ENCODE assay signal across 27 cellular contexts in the genomic region with DNA sequence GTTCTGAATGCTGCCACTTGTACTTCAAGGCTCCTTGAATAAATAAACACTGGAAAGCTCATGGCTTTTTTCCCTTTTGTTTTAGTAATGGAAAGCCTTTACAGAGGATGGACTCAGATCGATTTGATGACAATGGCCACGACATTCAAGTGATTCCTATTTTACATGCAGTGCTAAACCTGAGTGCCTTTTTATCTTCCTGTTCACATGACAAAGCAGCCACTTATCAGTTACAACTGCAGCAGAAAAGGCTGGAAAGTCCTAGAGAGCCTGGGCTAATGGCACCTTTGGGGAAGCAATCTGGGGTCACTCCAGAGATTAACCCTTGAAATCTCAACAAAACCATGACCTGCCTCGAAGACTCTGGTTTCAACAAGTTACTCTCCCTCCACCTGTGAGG.
DNase-seq lines count a peak whose midpoint lies in the region; ATAC-seq and TF ChIP-seq lines count a peak whose summit lies in the region.
"Had no signal": no experiment of that assay in that cellular context is flagged by ENCODE, and none has a peak within 500 bp of the region (broad histone marks: within the 10 kb centered on the region; RNA-seq: fewer than 3 reads in every experiment).

No MANE protein-coding gene starts in this region.

- no peaks in the 10 kb centered on the region for H3K27me3 Mint-ChIP-seq in activated T-helper 1 cell treated with anti-CD3 and anti-CD28 coated beads, Interleukin-12 subunit alpha, Interleukin-12 subunit beta, Interleukin-2, Interleukin-4 antibody, amounts not matched to agents 30 ng/mL and 10 ng/mL and 1 ng/mL, durations not matched to agents 14 hours and 24 hours and 36 hours (ENCODE audit: insufficient read depth)
- no peaks in the 10 kb centered on the region for H3K27me3 Mint-ChIP-seq in MCF 10A (ENCODE audit: insufficient read depth, unreplicated experiment)
- H3K27me3 Mint-ChIP-seq: activated B cell treated with CpG ODN at 0.5 μM for 24 hours; activated T-cell treated with anti-CD3 and anti-CD28 coated beads, Interleukin-2, amount 50 U/mL, for 24 hours; CD4-positive, CD25-positive, alpha-beta regulatory T cell had no signal

- POLR2A ChIA-PET in MCF 10A (lab: Yijun Ruan, JAX), result no interaction called here

- no peaks in the 10 kb centered on the region for H3K36me3 Mint-ChIP-seq in activated T-helper 1 cell treated with anti-CD3 and anti-CD28 coated beads, Interleukin-12 subunit alpha, Interleukin-12 subunit beta, Interleukin-2, Interleukin-4 antibody, amounts not matched to agents 30 ng/mL and 10 ng/mL and 1 ng/mL, durations not matched to agents 14 hours and 24 hours and 36 hours (ENCODE audit: low read depth)
- no peaks in the 10 kb centered on the region for H3K36me3 Mint-ChIP-seq in MCF 10A (ENCODE audit: insufficient read depth, unreplicated experiment)
- H3K36me3 Mint-ChIP-seq: CD4-positive, CD25-positive, alpha-beta regulatory T cell had no signal

- CTCF ChIA-PET in MCF 10A (lab: Yijun Ruan, JAX), result no interaction called here

- ATAC-seq in HG03521 (IDR thresholded peaks at IDR 0.05; ENCODE audit: unreplicated experiment), result no peak
- ATAC-seq: A549; gastrocnemius medialis; lower lobe of right lung; naive thymus-derived CD4-positive, alpha-beta T cell; right lobe of liver had no signal

- no peak for TF ChIP-seq CTCF in MCF 10A (IDR thresholded peaks at IDR 0.05; ENCODE audit: unreplicated experiment)

- no peak overlapping the region for H3K27ac Mint-ChIP-seq in activated T-helper 1 cell treated with anti-CD3 and anti-CD28 coated beads, Interleukin-12 subunit alpha, Interleukin-12 subunit beta, Interleukin-2, Interleukin-4 antibody, amounts not matched to agents 30 ng/mL and 10 ng/mL and 1 ng/mL, durations not matched to agents 14 hours and 24 hours and 36 hours
- no peak overlapping the region for H3K27ac Mint-ChIP-seq in MCF 10A (ENCODE audit: low read depth, unreplicated experiment)
- H3K27ac Mint-ChIP-seq: activated B cell treated with CpG ODN at 0.5 μM for 24 hours; activated T-cell treated with anti-CD3 and anti-CD28 coated beads, Interleukin-2, amount 50 U/mL, for 24 hours; CD4-positive, CD25-positive, alpha-beta regulatory T cell; naive thymus-derived CD4-positive, alpha-beta T cell had no signal

- H3K4me1 ChIP-seq in HUES48 (ENCODE audit: control insufficient read depth, insufficient read depth, low read length), result peaks cover 7% of the 10 kb centered on the region; the same call in 1 of the 2 replicates
- H3K4me1 ChIP-seq: A549, gastrocnemius medialis, lower lobe of right lung, prostate gland, right lobe of liver, stomach had no signal

- peak overlapping the region; percentile 51 for H3K27ac ChIP-seq in HUES48 (ENCODE audit: low read depth, low read length)
- H3K27ac ChIP-seq: A549, cardiac muscle cell, gastrocnemius medialis, GM23248, lower lobe of right lung, prostate gland, right lobe of liver, stomach had no signal

- H3K9me3 Mint-ChIP-seq in activated T-helper 1 cell treated with anti-CD3 and anti-CD28 coated beads, Interleukin-12 subunit alpha, Interleukin-12 subunit beta, Interleukin-2, Interleukin-4 antibody, amounts not matched to agents 30 ng/mL and 10 ng/mL and 1 ng/mL, durations not matched to agents 14 hours and 24 hours and 36 hours, result peaks cover 10% of the 10 kb centered on the region
- peaks cover 13% of the 10 kb centered on the region for H3K9me3 Mint-ChIP-seq in MCF 10A (ENCODE audit: unreplicated experiment)

- DNase-seq in DMS153 (lab: John Stamatoyannopoulos, UW) (peak; percentile 95), NCI-H187 treated with DMSO at 0.1 percent for 48 hours (lab: John Stamatoyannopoulos, UW) (peak; percentile 100), NCI-H748 treated with DMSO at 0.1 percent for 48 hours (lab: John Stamatoyannopoulos, UW) (peak; percentile 80), MCF 10A (ENCODE audit: unreplicated experiment) (no peak)
- DNase-seq in activated T-helper 1 cell treated with anti-CD3 and anti-CD28 coated beads, Interleukin-12 subunit alpha, Interleukin-12 subunit beta, Interleukin-2, Interleukin-4 antibody, amounts not matched to agents 30 ng/mL and 10 ng/mL and 1 ng/mL, durations not matched to agents 14 hours and 24 hours and 36 hours (ENCODE audit: low spot score), result no peak
- no peak for DNase-seq in stimulated activated naive CD4-positive, alpha-beta T cell treated with Interleukin-2 at 50 U/mL for 16 hours (lab: John Stamatoyannopoulos, UW)
- DNase-seq: activated B cell treated with CpG ODN at 0.5 μM for 24 hours; activated CD4-positive, alpha-beta T cell treated with anti-CD3 and anti-CD28 coated beads, Interleukin-2, amount 50 U/mL, for 1 hour; activated gamma-delta T cell treated with Interleukin-2 at 50 U/mL for 16 hours; activated T-cell treated with anti-CD3 and anti-CD28 coated beads, Interleukin-2, amount 50 U/mL, for 24 hours; AML-193; CD4-positive, CD25-positive, alpha-beta regulatory T cell; gastrocnemius medialis; GM23248; KBM-7; lower lobe of right lung; naive thymus-derived CD4-positive, alpha-beta T cell; NCI-H1930; NCI-H526 treated with DMSO at 0.1 percent for 48 hours; right lobe of liver; stimulated activated CD8-positive, alpha-beta memory T cell treated with anti-CD3 and anti-CD28 coated beads, Interleukin-4, amount 100 ng/mL, for 48 hours; stomach had no signal

- no peak overlapping the region for H3K4me3 Mint-ChIP-seq in activated T-helper 1 cell treated with anti-CD3 and anti-CD28 coated beads, Interleukin-12 subunit alpha, Interleukin-12 subunit beta, Interleukin-2, Interleukin-4 antibody, amounts not matched to agents 30 ng/mL and 10 ng/mL and 1 ng/mL, durations not matched to agents 14 hours and 24 hours and 36 hours
- no peak overlapping the region for H3K4me3 Mint-ChIP-seq in MCF 10A (ENCODE audit: unreplicated experiment)
- H3K4me3 Mint-ChIP-seq: activated B cell treated with CpG ODN at 0.5 μM for 24 hours; activated T-cell treated with anti-CD3 and anti-CD28 coated beads, Interleukin-2, amount 50 U/mL, for 24 hours; CD4-positive, CD25-positive, alpha-beta regulatory T cell; naive thymus-derived CD4-positive, alpha-beta T cell had no signal

- no peak overlapping the region for H3K4me3 ChIP-seq in HUES48 (ENCODE audit: low read depth, low read length)
- H3K4me3 ChIP-seq: A549, cardiac muscle cell, gastrocnemius medialis, GM23248, lower lobe of right lung, prostate gland, right lobe of liver, stomach had no signal

- intact Hi-C loops in activated T-helper 1 cell treated with anti-CD3 and anti-CD28 coated beads, Interleukin-12 subunit alpha, Interleukin-12 subunit beta, Interleukin-2, Interleukin-4 antibody, amounts not matched to agents 30 ng/mL and 10 ng/mL and 1 ng/mL, durations not matched to agents 14 hours and 24 hours and 36 hours (cut with micrococcal nuclease), result no loop called here
- intact Hi-C loops in MCF 10A (cut with micrococcal nuclease), result no loop called here

- BruUV-seq in MCF 10A (replicated peaks; lab: Mats Ljungman, UMichigan), result no TSS peak

- H3K4me1 Mint-ChIP-seq in activated T-helper 1 cell treated with anti-CD3 and anti-CD28 coated beads, Interleukin-12 subunit alpha, Interleukin-12 subunit beta, Interleukin-2, Interleukin-4 antibody, amounts not matched to agents 30 ng/mL and 10 ng/mL and 1 ng/mL, durations not matched to agents 14 hours and 24 hours and 36 hours (ENCODE audit: low read depth), result no peaks in the 10 kb centered on the region
- H3K4me1 Mint-ChIP-seq in MCF 10A (ENCODE audit: insufficient read depth, unreplicated experiment), result no peaks in the 10 kb centered on the region
- H3K4me1 Mint-ChIP-seq: activated B cell treated with CpG ODN at 0.5 μM for 24 hours; CD4-positive, CD25-positive, alpha-beta regulatory T cell; naive thymus-derived CD4-positive, alpha-beta T cell had no signal

- H3K9me3 ChIP-seq in HUES48 (ENCODE audit: control insufficient read depth, insufficient read depth, low read length), result no peaks in the 10 kb centered on the region
- H3K9me3 ChIP-seq: A549, gastrocnemius medialis, lower lobe of right lung, prostate gland, right lobe of liver had no signal

- no peak overlapping the region for H3K9ac ChIP-seq in HUES48 (ENCODE audit: low read depth, low read length)
- H3K9ac ChIP-seq: GM23248 had no signal

- no peaks in the 10 kb centered on the region for H3K27me3 ChIP-seq in HUES48 (ENCODE audit: control insufficient read depth, insufficient read depth, low read length)
- H3K27me3 ChIP-seq: gastrocnemius medialis, right lobe of liver, stomach had no signal

- H3K36me3 ChIP-seq in HUES48 (ENCODE audit: control insufficient read depth, insufficient read depth, low read length), result no peaks in the 10 kb centered on the region
- H3K36me3 ChIP-seq: cardiac muscle cell, gastrocnemius medialis, lower lobe of right lung, prostate gland, right lobe of liver, stomach had no signal

Comparison
In these comparisons a context has a peak if more than half of its experiments do, and no peak if none do; other contexts are left out.
1. DNase-seq: peak in DMS153 (single experiment), NCI-H187 treated with DMSO at 0.1 percent for 48 hours (single experiment) and NCI-H748 treated with DMSO at 0.1 percent for 48 hours (single experiment); none in activated T-helper 1 cell treated with anti-CD3 and anti-CD28 coated beads, Interleukin-12 subunit alpha, Interleukin-12 subunit beta, Interleukin-2, Interleukin-4 antibody, amounts not matched to agents 30 ng/mL and 10 ng/mL and 1 ng/mL, durations not matched to agents 14 hours and 24 hours and 36 hours (single experiment), MCF 10A (single experiment) and stimulated activated naive CD4-positive, alpha-beta T cell treated with Interleukin-2 at 50 U/mL for 16 hours (single experiment).